In the genomic region with DNA sequence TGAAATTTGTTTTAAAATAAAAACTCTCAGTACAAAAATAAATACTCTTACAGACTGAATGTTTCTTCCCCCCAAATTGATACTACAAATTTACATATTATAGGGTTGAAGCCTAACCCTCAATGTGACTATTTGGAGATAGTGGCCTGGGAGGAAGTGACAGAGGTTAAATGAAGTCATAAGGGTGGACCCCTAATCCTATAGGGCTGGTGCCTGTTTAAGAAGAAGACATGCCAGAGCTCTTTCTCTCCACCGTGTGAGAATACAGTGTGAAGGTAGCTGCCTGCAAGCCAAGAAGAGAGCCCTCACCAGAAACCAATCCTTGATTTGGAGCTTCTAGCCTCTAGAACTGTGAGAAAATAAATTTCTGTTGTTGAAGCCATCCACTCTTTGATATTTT, we compare ENCODE assay signal across 19 cellular contexts.
DNase-seq lines count a peak whose midpoint lies in the region; ATAC-seq, FAIRE-seq and TF ChIP-seq lines count a peak whose summit lies in the region.
"Had no signal": no experiment of that assay in that cellular context is flagged by ENCODE, and none has a peak within 500 bp of the region (broad histone marks: within the 10 kb centered on the region; RNA-seq: fewer than 3 reads in every experiment).

No MANE protein-coding gene starts in this region.

- H3K27ac ChIP-seq in K562 (ENCODE audit: extremely low read depth, low read depth, low read length), result no peak overlapping the region
- H3K27ac ChIP-seq in mesendoderm (ENCODE audit: low read depth, low read length), result peak overlapping the region; percentile 52
- H3K27ac ChIP-seq in GM23248, result no peak overlapping the region
- H3K27ac ChIP-seq: HL-60, Peyer's patch had no signal

- H3K4me2 ChIP-seq in K562 (ENCODE audit: insufficient read depth, low read length), result no peak overlapping the region
- H3K4me2 ChIP-seq in mesendoderm (ENCODE audit: low read length), result no peak overlapping the region
- no peak overlapping the region for H3K4me2 ChIP-seq in GM23248 (ENCODE audit: unreplicated experiment)

- peak overlapping the region; percentile 73 for H3K56ac ChIP-seq in mesendoderm (ENCODE audit: low read length)

- no peak overlapping the region for H3K23ac ChIP-seq in mesendoderm (ENCODE audit: low read length)

- intact Hi-C loops in K562 (cut with micrococcal nuclease), result no loop called here

- H3K9ac ChIP-seq in K562 (ENCODE audit: insufficient read depth in 1 of 2, low read depth in 2 of 2, low read length in 2 of 2) (no peak overlapping the region), mesendoderm (ENCODE audit: low read length) (peak overlapping the region; percentile 15), GM23248 (no peak overlapping the region)

- no peak for TF ChIP-seq RAD21 in K562 (CRISPR knock-in tag; conservative IDR thresholded peaks at IDR 0.05 in 1 of 2, IDR thresholded peaks at IDR 0.05 in 1 of 2)

- TF ChIP-seq EP300 in K562 (IDR thresholded peaks at IDR 0.05; ENCODE audit: low read length), result no peak

- no peaks in the 10 kb centered on the region for H3K9me3 ChIP-seq in K562 (replicated peaks; ENCODE audit: control insufficient read depth, insufficient read depth, low read depth, low read length)
- no peaks in the 10 kb centered on the region for H3K9me3 ChIP-seq in GM23248 (ENCODE audit: low read depth)
- H3K9me3 ChIP-seq: HAP-1, Peyer's patch had no signal

- POLR2A ChIA-PET in K562 (lab: Yijun Ruan, JAX), result interaction anchor here (0.6 to 1.0 kb wide), 3 partner anchors 14 to 50 kb away, joined by 3 to 4 read pairs (median 3); no protein-coding TSS in a partner anchor

- WGBS in K562 (ENCODE audit: insufficient coverage, low coverage, missing lambda C conversion rate), result 15% methylated on average over 1 of the region's 1 CpG
- no CpG with 5 or more reads among the region's 1 CpG for WGBS in mesendoderm (ENCODE audit: extremely low coverage, insufficient coverage, low lambda C conversion rate)
- WGBS in GM23248 (ENCODE audit: low coverage in 1 of 2, low lambda C conversion rate in 2 of 2, missing lambda C conversion rate in 2 of 2), 2 experiments, result 92 to 100% methylated on average over 1 of the region's 1 CpG

- peak overlapping the region; percentile 61 for H2BK120ac ChIP-seq in mesendoderm (ENCODE audit: low read depth, low read length)

- H3K79me2 ChIP-seq in K562 (ENCODE audit: control insufficient read depth, insufficient read depth, low read length) (no peaks in the 10 kb centered on the region), mesendoderm (ENCODE audit: control insufficient read depth, insufficient read depth, low read length) (peaks cover 1% of the 10 kb centered on the region), GM23248 (ENCODE audit: insufficient read depth) (peaks cover 38% of the 10 kb centered on the region)

- no peak overlapping the region for H2AK5ac ChIP-seq in mesendoderm (ENCODE audit: low read length)

- H3K18ac ChIP-seq in mesendoderm (ENCODE audit: low read length), result peak overlapping the region; percentile 51

- peak; percentile 75 for ATAC-seq in K562

- H3K4me1 ChIP-seq in K562 (replicated peaks in 1 of 2; ENCODE audit: control insufficient read depth in 2 of 2, insufficient read depth in 2 of 2, low read length in 2 of 2) (peaks cover 0 to 4% of the 10 kb centered on the region in 2 experiments; a peak in 1 of 5 replicates), mesendoderm (ENCODE audit: control insufficient read depth, low read depth, low read length) (peaks cover 5% of the 10 kb centered on the region), GM23248 (ENCODE audit: insufficient read depth) (peaks cover 26% of the 10 kb centered on the region)
- H3K4me1 ChIP-seq: Peyer's patch had no signal

- in situ Hi-C loops in K562 (cut with MboI) (no loop called here), GM23248 (cut with MboI) (no loop called here)

- TF ChIP-seq CTCF in K562 (IDR thresholded peaks at IDR 0.05 in 2 of 3, conservative IDR thresholded peaks at IDR 0.05 in 1 of 3; ENCODE audit: insufficient read depth in 2 of 3, low read depth in 1 of 3, low read length in 3 of 3), result no peak

- peak overlapping the region; percentile 51 for H2BK5ac ChIP-seq in mesendoderm (ENCODE audit: low read length)

- H3K9me1 ChIP-seq in K562 (ENCODE audit: control insufficient read depth, insufficient read depth, low read length), result no peaks in the 10 kb centered on the region

- H2AFZ ChIP-seq in K562 (ENCODE audit: low read depth, low read length) (no peak overlapping the region), GM23248 (no peak overlapping the region)

- H3K9me2 ChIP-seq in GM23248 (ENCODE audit: insufficient read depth), result no peaks in the 10 kb centered on the region

- H3K36me3 ChIP-seq in K562 (ENCODE audit: control insufficient read depth, insufficient read depth, low read length) (no peaks in the 10 kb centered on the region), mesendoderm (ENCODE audit: control insufficient read depth, insufficient read depth, low read length) (no peaks in the 10 kb centered on the region), GM23248 (ENCODE audit: low read depth) (no peaks in the 10 kb centered on the region)
- H3K36me3 ChIP-seq: HAP-1, Peyer's patch had no signal

- no peak overlapping the region for H2BK15ac ChIP-seq in mesendoderm (replicated peaks; ENCODE audit: low read depth)

- BruUV-seq in K562 (replicated peaks; lab: Mats Ljungman, UMichigan), result no TSS peak

- H4K8ac ChIP-seq in mesendoderm (ENCODE audit: low read depth, low read length), result no peak overlapping the region

- no peak overlapping the region for H3K4ac ChIP-seq in mesendoderm (ENCODE audit: low read depth, low read length)

- peaks cover 6% of the 10 kb centered on the region for H3K79me1 ChIP-seq in mesendoderm (ENCODE audit: low read length)

- CTCF ChIA-PET in K562 (lab: Yijun Ruan, JAX; ENCODE audit: low intra/inter-chr PET ratio), result no interaction called here

- H4K20me1 ChIP-seq in K562 (replicated peaks; ENCODE audit: control insufficient read depth, insufficient read depth, low read length) (no peaks in the 10 kb centered on the region), GM23248 (ENCODE audit: insufficient read depth) (no peaks in the 10 kb centered on the region)

- TF ChIP-seq POLR2A in K562 (conservative IDR thresholded peaks at IDR 0.05), result no peak

- no peak overlapping the region for H4K5ac ChIP-seq in mesendoderm (ENCODE audit: low read length)

- peaks cover 17% of the 10 kb centered on the region; the same call in 1 of the 2 replicates for H3F3A ChIP-seq in GM23248 (ENCODE audit: insufficient read depth)

- peak; percentile 52 for FAIRE-seq in GM19239 (lab: Jason Lieb, UNC)
- no peak for FAIRE-seq in K562 (lab: Jason Lieb, UNC)
- FAIRE-seq: A204.1, G401.6, GM18507 had no signal

- H3K27me3 ChIP-seq in K562 (ENCODE audit: control insufficient read depth in 2 of 2, insufficient read depth in 2 of 2, low read length in 2 of 2), result no peaks in the 10 kb centered on the region
- no peaks in the 10 kb centered on the region for H3K27me3 ChIP-seq in mesendoderm (ENCODE audit: insufficient read depth, low read length, poor library complexity)
- no peaks in the 10 kb centered on the region for H3K27me3 ChIP-seq in GM23248 (replicated peaks; ENCODE audit: insufficient read depth)
- H3K27me3 ChIP-seq: Peyer's patch had no signal

- H3K4me3 ChIP-seq in K562 (no peak overlapping the region), mesendoderm (ENCODE audit: low read length) (no peak overlapping the region), GM23248 (no peak overlapping the region)
- H3K4me3 ChIP-seq: HAP-1, Peyer's patch had no signal

- DNase-seq in GM19239 (ENCODE audit: insufficient read length, low spot score) (no peak), OCI-M1 (lab: John Stamatoyannopoulos, UW) (peak; percentile 73), K562 (ENCODE audit: extremely low read depth in 1 of 4, low spot score in 3 of 4) (peak in 1 of 4 experiments; percentile 26), mesendoderm (peak; percentile 78), UCSD-AML1 (lab: John Stamatoyannopoulos, UW; ENCODE audit: unreplicated experiment) (no peak), HuH-7 (ENCODE audit: low spot score) (no peak), DMS153 (lab: John Stamatoyannopoulos, UW) (no peak), GM23248 (no peak)
- DNase-seq: NCI-H1105 treated with DMSO at 0.1 percent for 48 hours, NCI-H2029 treated with DMSO at 0.1 percent for 48 hours, NCI-H226, NCI-H510A treated with DMSO at 0.1 percent for 48 hours, NCI-H748 treated with DMSO at 0.1 percent for 48 hours, Peyer's patch had no signal

TF ChIP-seq in K562, 482 proteins besides CTCF, POLR2A, EP300 and RAD21:
- TF ChIP-seq, protein P1, sequence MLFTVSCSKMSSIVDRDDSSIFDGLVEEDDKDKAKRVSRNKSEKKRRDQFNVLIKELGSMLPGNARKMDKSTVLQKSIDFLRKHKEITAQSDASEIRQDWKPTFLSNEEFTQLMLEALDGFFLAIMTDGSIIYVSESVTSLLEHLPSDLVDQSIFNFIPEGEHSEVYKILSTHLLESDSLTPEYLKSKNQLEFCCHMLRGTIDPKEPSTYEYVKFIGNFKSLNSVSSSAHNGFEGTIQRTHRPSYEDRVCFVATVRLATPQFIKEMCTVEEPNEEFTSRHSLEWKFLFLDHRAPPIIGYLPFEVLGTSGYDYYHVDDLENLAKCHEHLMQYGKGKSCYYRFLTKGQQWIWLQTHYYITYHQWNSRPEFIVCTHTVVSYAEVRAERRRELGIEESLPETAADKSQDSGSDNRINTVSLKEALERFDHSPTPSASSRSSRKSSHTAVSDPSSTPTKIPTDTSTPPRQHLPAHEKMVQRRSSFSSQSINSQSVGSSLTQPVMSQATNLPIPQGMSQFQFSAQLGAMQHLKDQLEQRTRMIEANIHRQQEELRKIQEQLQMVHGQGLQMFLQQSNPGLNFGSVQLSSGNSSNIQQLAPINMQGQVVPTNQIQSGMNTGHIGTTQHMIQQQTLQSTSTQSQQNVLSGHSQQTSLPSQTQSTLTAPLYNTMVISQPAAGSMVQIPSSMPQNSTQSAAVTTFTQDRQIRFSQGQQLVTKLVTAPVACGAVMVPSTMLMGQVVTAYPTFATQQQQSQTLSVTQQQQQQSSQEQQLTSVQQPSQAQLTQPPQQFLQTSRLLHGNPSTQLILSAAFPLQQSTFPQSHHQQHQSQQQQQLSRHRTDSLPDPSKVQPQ (CRISPR knock-in tag; IDR thresholded peaks at IDR 0.05; ENCODE audit: borderline replicate concordance), result no peak
- no peak for TF ChIP-seq RNF2 (IDR thresholded peaks at IDR 0.05)
- peak; percentile 53 for TF ChIP-seq SPI1 (IDR thresholded peaks at IDR 0.05; ENCODE audit: borderline replicate concordance, low read depth, low read length)
TF ChIP-seq in K562: peak in this region for 1.

Comparison
In these comparisons a context has a peak if more than half of its experiments do, and no peak if none do; other contexts are left out.
1. DNase-seq: peak in OCI-M1 (single experiment) and mesendoderm (single experiment); none in GM19239 (single experiment), UCSD-AML1 (single experiment), HuH-7 (single experiment), DMS153 (single experiment) and GM23248 (single experiment).